In genomic region chr15:89680282-89680873, GRCh38 we compare ENCODE assay signal across 11 cellular contexts. TPM values are rescaled to one million over a fixed set of nuclear protein-coding genes. Genes with fewer than 3 reads are reported as not detected.
DNase-seq lines count a peak whose midpoint lies in the region; ATAC-seq, FAIRE-seq and TF ChIP-seq lines count a peak whose summit lies in the region.
"Had no signal": no experiment of that assay in that cellular context is flagged by ENCODE, and none has a peak within 500 bp of the region (broad histone marks: within the 10 kb centered on the region; RNA-seq: fewer than 3 reads in every experiment).

No MANE protein-coding gene starts in this region.

- no peak overlapping the region for H3K27ac Mint-ChIP-seq in GM23338
- H3K27ac Mint-ChIP-seq in activated T-cell treated with anti-CD3 and anti-CD28 coated beads, Interleukin-2, amount 50 U/mL, for 72 hours = no peak overlapping the region

- no peaks in the 10 kb centered on the region for H3K79me2 ChIP-seq in GM23338 (replicated peaks; ENCODE audit: insufficient read depth)

- intact Hi-C loops in prostate gland (cut with DNase I) = loop anchor here (5.0 kb wide), 1 partner anchor 47 kb away; no protein-coding TSS in a partner anchor

- peaks cover 8% of the 10 kb centered on the region for H3K4me1 ChIP-seq in prostate gland (replicated peaks)
- H3K4me1 ChIP-seq in GM23338 (ENCODE audit: insufficient read depth) = no peaks in the 10 kb centered on the region

- H3K4me3 ChIP-seq in fibroblast of the aortic adventitia (ENCODE audit: low read depth, low read length) (no peak overlapping the region), prostate gland (no peak overlapping the region), GM23338 (no peak overlapping the region)
- H3K4me3 ChIP-seq: cardiac muscle cell had no signal

- H3K9me3 ChIP-seq in prostate gland = no peaks in the 10 kb centered on the region

- DNase-seq in RPMI7951 (ENCODE audit: low read depth) = peak; percentile 48
- peak; percentile 98 for DNase-seq in fibroblast of the aortic adventitia (ENCODE audit: low read depth)
- DNase-seq in prostate gland (ENCODE audit: low spot score) = peak; percentile 87
- DNase-seq in GM23338 (ENCODE audit: low spot score) = no peak
- DNase-seq in D721Med (ENCODE audit: insufficient read length, low spot score) = no peak
- DNase-seq in ACHN = no peak
- no peak for DNase-seq in activated T-cell treated with anti-CD3 and anti-CD28 coated beads, Interleukin-2, amount 50 U/mL, for 72 hours
- DNase-seq: EL, NCI-H524 had no signal

- TF ChIP-seq POLR2A in prostate gland (IDR thresholded peaks at IDR 0.05) = no peak

- no peaks in the 10 kb centered on the region for H3K9me2 ChIP-seq in GM23338 (ENCODE audit: insufficient read depth)

- H3K36me3 ChIP-seq in prostate gland (no peaks in the 10 kb centered on the region), GM23338 (ENCODE audit: insufficient read depth) (no peaks in the 10 kb centered on the region)

- no peaks in the 10 kb centered on the region for H3K36me3 Mint-ChIP-seq in GM23338 (ENCODE audit: low read depth)
- H3K36me3 Mint-ChIP-seq in activated T-cell treated with anti-CD3 and anti-CD28 coated beads, Interleukin-2, amount 50 U/mL, for 72 hours (ENCODE audit: insufficient read depth in 2 of 2) = no peaks in the 10 kb centered on the region

- H2AFZ ChIP-seq in GM23338 = no peak overlapping the region

- H3K27ac ChIP-seq in C4-2B (peak overlapping the region; percentile 46), prostate gland (peak overlapping the region; percentile 22 to 39), GM23338 (ENCODE audit: low read depth) (no peak overlapping the region)
- H3K27ac ChIP-seq: cardiac muscle cell had no signal

- H3K9me3 Mint-ChIP-seq in GM23338 = no peaks in the 10 kb centered on the region
- H3K9me3 Mint-ChIP-seq in activated T-cell treated with anti-CD3 and anti-CD28 coated beads, Interleukin-2, amount 50 U/mL, for 72 hours = no peaks in the 10 kb centered on the region

- ATAC-seq in GM23338 = no peak
- no peak for ATAC-seq in activated T-cell treated with anti-CD3 and anti-CD28 coated beads, Interleukin-2, amount 50 U/mL, for 72 hours (replicated peaks in 1 of 2)

- no peak overlapping the region for H3K4me3 Mint-ChIP-seq in GM23338
- H3K4me3 Mint-ChIP-seq in activated T-cell treated with anti-CD3 and anti-CD28 coated beads, Interleukin-2, amount 50 U/mL, for 72 hours = no peak overlapping the region

- H4K20me1 ChIP-seq in GM23338 (replicated peaks; ENCODE audit: insufficient read depth) = no peaks in the 10 kb centered on the region; the same call in 1 of the 2 replicates

- TF ChIP-seq CTCF in C4-2B (conservative IDR thresholded peaks at IDR 0.05) (no peak), fibroblast of the aortic adventitia (IDR thresholded peaks at IDR 0.05; ENCODE audit: insufficient read depth, low read length) (no peak), prostate gland (IDR thresholded peaks at IDR 0.05) (no peak), GM23338 (conservative IDR thresholded peaks at IDR 0.05; ENCODE audit: low read depth in 2 of 2) (no peak), D721Med (IDR thresholded peaks at IDR 0.05; ENCODE audit: insufficient read depth, missing control alignments) (no peak)

- no peaks in the 10 kb centered on the region for H3K27me3 ChIP-seq in prostate gland (replicated peaks; ENCODE audit: insufficient read depth)
- no peaks in the 10 kb centered on the region for H3K27me3 ChIP-seq in GM23338 (ENCODE audit: insufficient read depth)
- H3K27me3 ChIP-seq: cardiac muscle cell had no signal

- WGBS in prostate gland = 14% methylated on average over 5 of the region's 5 CpGs

- no peak for FAIRE-seq in D721Med (lab: Jason Lieb, UNC)

- peaks cover 11% of the 10 kb centered on the region for H3K27me3 Mint-ChIP-seq in GM23338 (ENCODE audit: insufficient read depth, low read depth, poor library complexity)
- no peaks in the 10 kb centered on the region for H3K27me3 Mint-ChIP-seq in activated T-cell treated with anti-CD3 and anti-CD28 coated beads, Interleukin-2, amount 50 U/mL, for 72 hours (ENCODE audit: low read depth)

- H3F3A ChIP-seq in GM23338 (replicated peaks; ENCODE audit: low read depth) = no peaks in the 10 kb centered on the region

- in situ Hi-C loops in ACHN (cut with HindIII; ENCODE audit: low pct_ligation_motif_present, low pct_unique_long_range_greater_than_20kb, low sequenced_read_pairs) = no loop called here

- H3K4me2 ChIP-seq in GM23338 = no peak overlapping the region

- no peaks in the 10 kb centered on the region for H3K4me1 Mint-ChIP-seq in GM23338
- H3K4me1 Mint-ChIP-seq in activated T-cell treated with anti-CD3 and anti-CD28 coated beads, Interleukin-2, amount 50 U/mL, for 72 hours (ENCODE audit: low read depth) = no peaks in the 10 kb centered on the region

TF ChIP-seq in GM23338, 12 proteins besides CTCF, POLR2A, EP300 and RAD21 (continues in another document):
- no peak for TF ChIP-seq POLR2AphosphoS5 (IDR thresholded peaks at IDR 0.05; ENCODE audit: low read depth)
- TF ChIP-seq, protein P1, sequence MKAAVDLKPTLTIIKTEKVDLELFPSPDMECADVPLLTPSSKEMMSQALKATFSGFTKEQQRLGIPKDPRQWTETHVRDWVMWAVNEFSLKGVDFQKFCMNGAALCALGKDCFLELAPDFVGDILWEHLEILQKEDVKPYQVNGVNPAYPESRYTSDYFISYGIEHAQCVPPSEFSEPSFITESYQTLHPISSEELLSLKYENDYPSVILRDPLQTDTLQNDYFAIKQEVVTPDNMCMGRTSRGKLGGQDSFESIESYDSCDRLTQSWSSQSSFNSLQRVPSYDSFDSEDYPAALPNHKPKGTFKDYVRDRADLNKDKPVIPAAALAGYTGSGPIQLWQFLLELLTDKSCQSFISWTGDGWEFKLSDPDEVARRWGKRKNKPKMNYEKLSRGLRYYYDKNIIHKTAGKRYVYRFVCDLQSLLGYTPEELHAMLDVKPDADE (IDR thresholded peaks at IDR 0.05) = no peak

RNA-seq across cellular contexts. Expression of gene PLIN1, which starts 1.2 kb away (rescaled TPM):
- total RNA-seq in RPMI7951 (2014; rRNA removed; shearing (Covaris generic)) = 0.20 TPM in 1 of 2 replicates, not detected in the other
- total RNA-seq in fibroblast of the aortic adventitia (ENCODE audit: low replicate concordance) = 0.27 and 0.41 TPM in 2 replicates
- 1 to 10 TPM; 1.5 to 3.6 TPM for total RNA-seq in prostate gland
- total RNA-seq in GM23338 (2014; rRNA removed; shearing (Covaris generic)) = 0.50 and 0.90 TPM in 2 replicates
- 0.21 and 0.45 TPM in 2 replicates for polyA plus RNA-seq in GM23338 (2016; fragmentation: Nextera tagmentation; extraction: Ambion mirVana)
- total RNA-seq in activated T-cell treated with anti-CD3 and anti-CD28 coated beads, Interleukin-2, amount 50 U/mL, for 72 hours = 1 to 10 TPM in 1 of 2 donors, under 1 TPM in 1; 0.88 to 1.3 TPM

RNA-seq across cellular contexts. Expression of gene PEX11A, which starts 10.2 kb away (rescaled TPM):
- total RNA-seq in RPMI7951 (2014; rRNA removed; shearing (Covaris generic)) = 12.6 and 15.9 TPM in 2 replicates
- total RNA-seq in fibroblast of the aortic adventitia (ENCODE audit: low replicate concordance) = 8.7 and 13.0 TPM in 2 replicates
- total RNA-seq in prostate gland = 10 to 100 TPM; 13.5 to 23.3 TPM
- 4.5 and 4.8 TPM in 2 replicates for total RNA-seq in GM23338 (2014; rRNA removed; shearing (Covaris generic))
- polyA plus RNA-seq in GM23338 (2016; fragmentation: Nextera tagmentation; extraction: Ambion mirVana) = 2.1 and 3.9 TPM in 2 replicates
- total RNA-seq in activated T-cell treated with anti-CD3 and anti-CD28 coated beads, Interleukin-2, amount 50 U/mL, for 72 hours = 1 to 10 TPM; 4.0 to 7.3 TPM

RNA-seq across cellular contexts. Expression of gene WDR93, which starts 10.2 kb away (rescaled TPM):
- 0.10 and 0.48 TPM in 2 replicates for total RNA-seq in RPMI7951 (2014; rRNA removed; shearing (Covaris generic))
- total RNA-seq in fibroblast of the aortic adventitia (ENCODE audit: low replicate concordance) (0.09 and 0.49 TPM in 2 replicates), prostate gland (1 to 10 TPM in 1 of 2 donors, under 1 TPM in 1; 0.18 to 3.0 TPM)
- total RNA-seq in GM23338 (2014; rRNA removed; shearing (Covaris generic)) = 0.14 TPM in 1 of 2 replicates, not detected in the other
- not detected in 2 replicates for polyA plus RNA-seq in GM23338 (2016; fragmentation: Nextera tagmentation; extraction: Ambion mirVana)
- under 1 TPM in 1 of 2 donors, not detected in 1; 0.19 TPM for total RNA-seq in activated T-cell treated with anti-CD3 and anti-CD28 coated beads, Interleukin-2, amount 50 U/mL, for 72 hours

RNA-seq across cellular contexts. Expression of gene KIF7, which starts 25.1 kb away (rescaled TPM):
- total RNA-seq in RPMI7951 (2014; rRNA removed; shearing (Covaris generic)) = 2.9 and 4.7 TPM in 2 replicates
- total RNA-seq in fibroblast of the aortic adventitia (ENCODE audit: low replicate concordance) (10.6 and 22.1 TPM in 2 replicates), prostate gland (10 to 100 TPM in 1 of 2 donors, 1 to 10 TPM in 1; 4.1 to 10.3 TPM)
- 13.4 and 20.1 TPM in 2 replicates for total RNA-seq in GM23338 (2014; rRNA removed; shearing (Covaris generic))
- polyA plus RNA-seq in GM23338 (2016; fragmentation: Nextera tagmentation; extraction: Ambion mirVana) = 4.3 and 4.6 TPM in 2 replicates
- 1 to 10 TPM; 1.4 to 1.8 TPM for total RNA-seq in activated T-cell treated with anti-CD3 and anti-CD28 coated beads, Interleukin-2, amount 50 U/mL, for 72 hours

Comparison
In these comparisons a context has a peak if more than half of its experiments do, and no peak if none do; other contexts are left out.
1. DNase-seq: peak in RPMI7951 (single experiment), fibroblast of the aortic adventitia (single experiment) and prostate gland (single experiment); none in GM23338 (single experiment), D721Med (single experiment), ACHN (single experiment) and activated T-cell treated with anti-CD3 and anti-CD28 coated beads, Interleukin-2, amount 50 U/mL, for 72 hours (0 of 2).